8 cellular contexts compared by ENCODE assay signal in genomic region chr3:170357176-170357919, GRCh38. TPM values are rescaled to one million over a fixed set of nuclear protein-coding genes. Genes with fewer than 3 reads are reported as not detected.
DNase-seq lines count a peak whose midpoint lies in the region; ATAC-seq and TF ChIP-seq lines count a peak whose summit lies in the region.

Gene SKIL (plus strand): TSS chr3:170357715. CDS start chr3:170360332, 2,617 bp downstream.

- peak within 1 kb of the TSS; percentile 96 to 100 (median 99) for H3K27ac ChIP-seq in BLaER1 treated with 17β-estradiol and CSF1 and Interleukin-3, amounts not matched to agents 10 nM and 100 nM
- H3K27ac ChIP-seq in left lung: peak within 1 kb of the TSS; percentile 100

- H3K4me3 ChIP-seq in BLaER1 treated with 17β-estradiol and CSF1 and Interleukin-3, amounts not matched to agents 10 nM and 100 nM: peak within 1 kb of the TSS; percentile 78 to 96 (median 94)
- H3K4me3 ChIP-seq in left lung: peak within 1 kb of the TSS; percentile 87 to 94

- intact Hi-C loops in left lung (cut with DNase I): no loop called here

- H3K9ac ChIP-seq in BLaER1 treated with 17β-estradiol and CSF1 and Interleukin-3, amounts not matched to agents 10 nM and 100 nM: peak within 1 kb of the TSS; percentile 93 to 99 (median 98)

- ATAC-seq in GM19372 (IDR thresholded peaks at IDR 0.05; ENCODE audit: low read depth, unreplicated experiment): peak; percentile 53
- ATAC-seq in HG03521 (IDR thresholded peaks at IDR 0.05; ENCODE audit: unreplicated experiment): peak; percentile 50
- ATAC-seq in left lung: peak; percentile 76

- H3K36me3 ChIP-seq in BLaER1 treated with 17β-estradiol and CSF1 and Interleukin-3, amounts not matched to agents 10 nM and 100 nM: peaks cover 26 to 33% (median 30%) of the 10 kb centered on the region in 11 experiments
- H3K36me3 ChIP-seq in left lung: peaks cover 0 to 27% of the 10 kb centered on the region in 2 donors

- DNase-seq in NCI-H69 (lab: John Stamatoyannopoulos, UW) (peak; percentile 100), cortex of kidney (lab: John Stamatoyannopoulos, UW) (peak; percentile 79), left lung (peak; percentile 98 to 99)
- peak; percentile 98 for DNase-seq in activated CD4-positive, alpha-beta T cell treated with anti-CD3 and anti-CD28 coated beads, Interleukin-2, amount 50 U/mL, for 1 hour
- DNase-seq in stimulated activated CD4-positive, alpha-beta T cell treated with anti-CD3 and anti-CD28 coated beads, Interleukin-2, amount 100 ng/mL, for 4 hours (ENCODE audit: low read depth): peak; percentile 96

- H3K4me1 ChIP-seq in BLaER1 treated with 17β-estradiol and CSF1 and Interleukin-3, amounts not matched to agents 10 nM and 100 nM: peaks cover 64 to 75% (median 74%) of the 10 kb centered on the region in 10 experiments
- peaks cover 18 to 55% of the 10 kb centered on the region in 2 donors for H3K4me1 ChIP-seq in left lung

- peaks cover 0 to 42% (median 33%) of the 10 kb centered on the region in 11 experiments; a peak in 12 of 22 replicates for H4K20me1 ChIP-seq in BLaER1 treated with 17β-estradiol and CSF1 and Interleukin-3, amounts not matched to agents 10 nM and 100 nM

- peak within 1 kb of the TSS; percentile 83 to 96 (median 90) for H3K4me2 ChIP-seq in BLaER1 treated with 17β-estradiol and CSF1 and Interleukin-3, amounts not matched to agents 10 nM and 100 nM

- peaks cover 6 to 33% (median 15%) of the 10 kb centered on the region in 11 experiments; a peak in 14 of 22 replicates for H3K9me3 ChIP-seq in BLaER1 treated with 17β-estradiol and CSF1 and Interleukin-3, amounts not matched to agents 10 nM and 100 nM (replicated peaks in 1 of 11)
- no peaks in the 10 kb centered on the region for H3K9me3 ChIP-seq in left lung

- no peaks in the 10 kb centered on the region for H3K27me3 ChIP-seq in BLaER1 treated with 17β-estradiol and CSF1 and Interleukin-3, amounts not matched to agents 10 nM and 100 nM
- H3K27me3 ChIP-seq in left lung: no peaks in the 10 kb centered on the region

- peak in 1 of 2 donors; percentile 24 for TF ChIP-seq CTCF in left lung (IDR thresholded peaks at IDR 0.05)

RNA-seq across cellular contexts. Expression of gene SKIL, which starts in this region (rescaled TPM):
- total RNA-seq in left lung: 100 to 1,000 TPM in 1 of 2 donors, 10 to 100 TPM in 1; 96.2 to 109 TPM

Comparison
In these comparisons a context has a peak if more than half of its experiments do, and no peak if none do; other contexts are left out.
1. Peak in every context shown above with its lines: DNase-seq, ATAC-seq, H3K4me3 ChIP-seq and H3K27ac ChIP-seq.